ENCODE assay signal across 26 cellular contexts in the genomic region with DNA sequence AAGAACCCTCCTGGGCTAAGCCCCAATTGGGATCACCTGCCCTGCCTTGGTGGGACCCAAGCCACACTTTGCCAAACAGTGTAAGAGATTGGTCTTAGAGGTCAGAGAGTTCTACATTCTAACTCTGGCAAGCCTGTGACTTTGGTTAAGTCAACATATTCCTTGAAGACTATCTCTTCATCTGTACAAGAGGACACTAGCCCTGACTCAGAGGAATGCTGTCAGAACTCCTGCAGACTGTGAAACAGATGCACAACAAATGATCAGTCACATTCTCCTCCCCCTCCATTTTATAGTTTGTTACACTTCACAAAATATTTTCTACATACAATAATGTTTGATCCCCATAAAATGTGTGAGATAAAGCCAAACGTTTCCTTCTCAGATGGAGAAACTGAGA.
A peak's percentile ranks its signal among the peaks of the same experiment; 100 is the strongest.
DNase-seq lines count a peak whose midpoint lies in the region; ATAC-seq and TF ChIP-seq lines count a peak whose summit lies in the region.
"Had no signal": no experiment of that assay in that cellular context is flagged by ENCODE, and none has a peak within 500 bp of the region (broad histone marks: within the 10 kb centered on the region; RNA-seq: fewer than 3 reads in every experiment).

No MANE protein-coding gene starts in this region.

- H3K27me3 ChIP-seq in Caco-2 (replicated peaks; ENCODE audit: control insufficient read depth, insufficient read depth, low read length) = no peaks in the 10 kb centered on the region
- no peaks in the 10 kb centered on the region for H3K27me3 ChIP-seq in osteoblast (ENCODE audit: insufficient read depth, low read length)
- H3K27me3 ChIP-seq: BLaER1, dorsolateral prefrontal cortex, right atrium auricular region, stomach, tibial nerve had no signal

- peak overlapping the region; percentile 17 for H3K4me3 Mint-ChIP-seq in Caco-2 (ENCODE audit: unreplicated experiment)
- H3K4me3 Mint-ChIP-seq: activated naive CD4-positive, alpha-beta T cell treated with anti-CD3 and anti-CD28 coated beads for 36 hours had no signal

- no peaks in the 10 kb centered on the region for H3K9me2 ChIP-seq in OCI-LY7 (ENCODE audit: insufficient read depth, low read length)

- H3K4me1 Mint-ChIP-seq in Caco-2 (ENCODE audit: low read depth, unreplicated experiment) = peaks cover 10% of the 10 kb centered on the region

- H3K4me2 ChIP-seq in osteoblast (ENCODE audit: insufficient read depth, low read length) (no peak overlapping the region), OCI-LY7 (ENCODE audit: low read length) (no peak overlapping the region)
- H3K4me2 ChIP-seq: BLaER1 had no signal

- H2AFZ ChIP-seq in osteoblast (ENCODE audit: low read length) (no peak overlapping the region), OCI-LY7 (ENCODE audit: low read length) (no peak overlapping the region)

- BruUV-seq in Caco-2 (replicated peaks; lab: Mats Ljungman, UMichigan) (no TSS peak), OCI-LY7 (replicated peaks; lab: Mats Ljungman, UMichigan) (no TSS peak)

- ATAC-seq in Right ventricle myocardium inferior = no peak
- ATAC-seq in HG03521 (IDR thresholded peaks at IDR 0.05; ENCODE audit: unreplicated experiment) = no peak

- H3K27ac ChIP-seq in epithelial cell of prostate (peak overlapping the region; percentile 62), osteoblast (ENCODE audit: low read depth, low read length) (no peak overlapping the region), OCI-LY7 (ENCODE audit: low read depth, low read length, poor library complexity, severe bottlenecking) (no peak overlapping the region)
- H3K27ac ChIP-seq: BLaER1, right atrium auricular region, tibial nerve had no signal

- peaks cover 12% of the 10 kb centered on the region for H3K36me3 Mint-ChIP-seq in Caco-2 (ENCODE audit: insufficient read depth, unreplicated experiment)

- H3K4me1 ChIP-seq in Caco-2 = peaks cover 27% of the 10 kb centered on the region
- peaks cover 12% of the 10 kb centered on the region for H3K4me1 ChIP-seq in osteoblast (ENCODE audit: insufficient read depth, low read length)
- peaks cover 5% of the 10 kb centered on the region for H3K4me1 ChIP-seq in OCI-LY7 (ENCODE audit: insufficient read depth, low read length, poor library complexity, severe bottlenecking)

- H3K4me3 ChIP-seq in Caco-2 (ENCODE audit: low read depth, low read length) = no peak overlapping the region
- no peak overlapping the region for H3K4me3 ChIP-seq in osteoblast (ENCODE audit: insufficient read depth, low read length)
- H3K4me3 ChIP-seq in OCI-LY7 (ENCODE audit: low read depth, low read length, poor library complexity, severe bottlenecking) = no peak overlapping the region
- H3K4me3 ChIP-seq: BLaER1, dorsolateral prefrontal cortex, lung, right atrium auricular region, stomach, tibial nerve had no signal

- POLR2A ChIA-PET in Caco-2 (lab: Charles Lee) (no interaction called here), OCI-LY7 (lab: Charles Lee) (no interaction called here)

- DNase-seq in Caco-2 = peak in 1 of 2 experiments; percentile 51
- peak; percentile 58 for DNase-seq in HCEC 1CT
- DNase-seq in epithelial cell of prostate (ENCODE audit: low read depth, low spot score) = no peak
- DNase-seq in osteoblast (ENCODE audit: insufficient read length, low spot score, missing footprints) = peak; percentile 65
- no peak for DNase-seq in OCI-LY7 (ENCODE audit: low spot score)
- DNase-seq in Right ventricle myocardium inferior (ENCODE audit: missing footprints) = no peak
- DNase-seq in NCI-H524 (lab: John Stamatoyannopoulos, UW) = no peak
- DNase-seq: activated naive CD4-positive, alpha-beta T cell treated with anti-CD3 and anti-CD28 coated beads for 36 hours; activated T-cell treated with anti-CD3 and anti-CD28 coated beads, Interleukin-2, amount 50 U/mL, for 48 hours; anterior cingulate cortex; Calu3; central memory CD4-positive, alpha-beta T cell; dorsolateral prefrontal cortex; foreskin melanocyte; islet precursor cell; NCI-H1092 treated with DMSO at 0.1 percent for 48 hours; NCI-H2029 treated with DMSO at 0.1 percent for 48 hours; NCI-H226; NCI-H774; stimulated activated CD4-positive, alpha-beta T cell treated with anti-CD3 and anti-CD28 coated beads, Interleukin-15, amount 100 ng/mL, for 24 hours; stomach had no signal

- H3K9me3 ChIP-seq in Caco-2 = peaks cover 5% of the 10 kb centered on the region; the same call in 1 of the 2 replicates
- H3K9me3 ChIP-seq in osteoblast (ENCODE audit: low read depth, low read length) = no peaks in the 10 kb centered on the region
- no peaks in the 10 kb centered on the region; the same call in 1 of the 2 replicates for H3K9me3 ChIP-seq in OCI-LY7 (ENCODE audit: low read length)
- H3K9me3 ChIP-seq: right atrium auricular region, stomach had no signal

- H3K79me2 ChIP-seq in osteoblast (ENCODE audit: insufficient read depth, low read length) (no peaks in the 10 kb centered on the region), OCI-LY7 (ENCODE audit: insufficient read depth, low read depth, low read length) (no peaks in the 10 kb centered on the region)

- peak overlapping the region; percentile 9 for H3K27ac Mint-ChIP-seq in Caco-2 (ENCODE audit: unreplicated experiment)
- H3K27ac Mint-ChIP-seq: activated naive CD4-positive, alpha-beta T cell treated with anti-CD3 and anti-CD28 coated beads for 36 hours had no signal

- H4K20me1 ChIP-seq in osteoblast (ENCODE audit: insufficient read depth, low read length) (no peaks in the 10 kb centered on the region), OCI-LY7 (ENCODE audit: insufficient read depth, low read length) (no peaks in the 10 kb centered on the region)
- H4K20me1 ChIP-seq: BLaER1 had no signal

- no peaks in the 10 kb centered on the region for H3K27me3 Mint-ChIP-seq in Caco-2 (ENCODE audit: insufficient read depth, unreplicated experiment)

- CTCF ChIA-PET in Caco-2 (lab: Charles Lee) = no interaction called here
- CTCF ChIA-PET in OCI-LY7 (lab: Charles Lee; ENCODE audit: unreplicated experiment) = interaction anchor here (0.6 kb wide), 1 partner anchor 35 kb away, joined by 3 read pairs; no protein-coding TSS in a partner anchor

- H3K9me3 Mint-ChIP-seq in Caco-2 (ENCODE audit: unreplicated experiment) = no peaks in the 10 kb centered on the region

- no peaks in the 10 kb centered on the region for H3K36me3 ChIP-seq in Caco-2 (ENCODE audit: control insufficient read depth, insufficient read depth, low read length)
- H3K36me3 ChIP-seq in osteoblast (ENCODE audit: insufficient read depth, low read length) = no peaks in the 10 kb centered on the region
- no peaks in the 10 kb centered on the region for H3K36me3 ChIP-seq in OCI-LY7 (ENCODE audit: insufficient read depth, low read length)
- H3K36me3 ChIP-seq: BLaER1, right atrium auricular region, stomach, tibial nerve had no signal

- intact Hi-C loops in Caco-2 (cut with micrococcal nuclease; ENCODE audit: unreplicated experiment) (loop anchor here (1.0 to 10.0 kb wide), 2 partner anchors 11 to 382 kb away; no protein-coding TSS in a partner anchor), OCI-LY7 (cut with micrococcal nuclease; ENCODE audit: unreplicated experiment) (no loop called here), Right ventricle myocardium inferior (cut with DNase I) (loop anchor here (5.0 kb wide), 1 partner anchor 75 kb away; no protein-coding TSS in a partner anchor)

- TF ChIP-seq CTCF in Caco-2 (IDR thresholded peaks at IDR 0.05; ENCODE audit: insufficient read depth in 1 of 2, low read depth in 1 of 2, low read length in 1 of 2, severe bottlenecking in 1 of 2, unreplicated experiment in 1 of 2) (no peak), osteoblast (IDR thresholded peaks at IDR 0.05; ENCODE audit: extremely low read depth, low read depth, low read length) (no peak), OCI-LY7 (conservative IDR thresholded peaks at IDR 0.05; ENCODE audit: low read length) (no peak)

Comparison
In these comparisons a context has a peak if more than half of its experiments do, and no peak if none do; other contexts are left out.
1. DNase-seq: peak in HCEC 1CT (single experiment) and osteoblast (single experiment); none in epithelial cell of prostate (single experiment), OCI-LY7 (single experiment), Right ventricle myocardium inferior (single experiment) and NCI-H524 (0 of 2).